In the genomic region with DNA sequence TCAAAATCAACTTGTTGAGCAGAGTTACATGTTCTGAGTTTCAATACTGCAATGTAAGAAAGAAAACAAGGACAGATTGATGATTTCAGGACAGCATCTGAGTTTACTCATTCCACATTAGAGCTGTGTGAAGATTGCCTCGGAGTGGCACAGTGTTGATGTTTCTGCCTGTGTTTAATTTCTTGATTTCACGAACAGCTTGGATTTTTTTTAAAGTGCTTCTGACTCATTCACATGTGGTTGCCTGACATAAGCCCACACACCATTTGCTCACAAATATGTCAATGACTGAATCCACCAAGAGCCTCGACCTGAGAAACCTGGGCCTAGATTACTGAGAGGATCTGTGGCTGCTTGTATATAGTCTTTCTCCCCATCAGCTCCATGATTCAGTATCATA, we compare ENCODE assay signal across 10 cellular contexts.
A peak's percentile ranks its signal among the peaks of the same experiment; 100 is the strongest.
DNase-seq lines count a peak whose midpoint lies in the region; ATAC-seq and TF ChIP-seq lines count a peak whose summit lies in the region.
"Had no signal": no experiment of that assay in that cellular context is flagged by ENCODE, and none has a peak within 500 bp of the region (broad histone marks: within the 10 kb centered on the region; RNA-seq: fewer than 3 reads in every experiment).

No MANE protein-coding gene starts in this region.

- peaks cover 5% of the 10 kb centered on the region for H3K4me1 Mint-ChIP-seq in activated CD4-positive, alpha-beta T cell treated with anti-CD3 and anti-CD28 coated beads for 36 hours

- no peak overlapping the region for H3K4me3 Mint-ChIP-seq in activated CD4-positive, alpha-beta T cell treated with anti-CD3 and anti-CD28 coated beads for 36 hours

- no peaks in the 10 kb centered on the region for H3K36me3 Mint-ChIP-seq in activated CD4-positive, alpha-beta T cell treated with anti-CD3 and anti-CD28 coated beads for 36 hours (ENCODE audit: low read depth)

- ATAC-seq in activated CD4-positive, alpha-beta T cell treated with anti-CD3 and anti-CD28 coated beads for 36 hours: peak; percentile 92
- ATAC-seq in esophagus mucosa: peak; percentile 55
- ATAC-seq in sciatic nerve: peak; percentile 62
- no peak for ATAC-seq in omental fat pad (ENCODE audit: low FRiP score)

- H3K27ac Mint-ChIP-seq in activated CD4-positive, alpha-beta T cell treated with anti-CD3 and anti-CD28 coated beads for 36 hours: no peak overlapping the region

- TF ChIP-seq CTCF in omental fat pad (IDR thresholded peaks at IDR 0.05): no peak

- POLR2A ChIA-PET in activated CD4-positive, alpha-beta T cell treated with anti-CD3 and anti-CD28 coated beads for 36 hours (lab: Charles Lee): interaction anchor here (0.6 to 1.1 kb wide), 2 partner anchors 100 to 279 kb away, joined by 3 read pairs; no protein-coding TSS in a partner anchor

- peaks cover 6% of the 10 kb centered on the region for H3K27me3 Mint-ChIP-seq in activated CD4-positive, alpha-beta T cell treated with anti-CD3 and anti-CD28 coated beads for 36 hours

- no peaks in the 10 kb centered on the region for H3K9me3 Mint-ChIP-seq in activated CD4-positive, alpha-beta T cell treated with anti-CD3 and anti-CD28 coated beads for 36 hours (ENCODE audit: low read depth)

- CTCF ChIA-PET in activated CD4-positive, alpha-beta T cell treated with anti-CD3 and anti-CD28 coated beads for 36 hours (lab: Charles Lee): interaction anchor here (0.6 to 1.0 kb wide), 2 partner anchors 96 to 434 kb away, joined by 3 read pairs; no protein-coding TSS in a partner anchor

- intact Hi-C loops in activated CD4-positive, alpha-beta T cell treated with anti-CD3 and anti-CD28 coated beads for 36 hours (cut with DNase I, micrococcal nuclease): no loop called here
- intact Hi-C loops in sciatic nerve (cut with DNase I): no loop called here

- DNase-seq in activated CD4-positive, alpha-beta T cell treated with anti-CD3 and anti-CD28 coated beads for 36 hours: peak; percentile 29
- DNase-seq in activated CD4-positive, alpha-beta T cell treated with anti-CD3 and anti-CD28 coated beads for 1 hour: no peak
- DNase-seq in NCI-H226: peak; percentile 52
- no peak for DNase-seq in sciatic nerve (ENCODE audit: low spot score)
- DNase-seq in omental fat pad (ENCODE audit: low spot score): no peak
- DNase-seq in activated CD8-positive, alpha-beta memory T cell treated with anti-CD3 and anti-CD28 coated beads, Interleukin-2, amount 50 U/mL, for 4 hours: no peak
- DNase-seq in iPS-NIHi7 (ENCODE audit: extremely low spot score): no peak
- DNase-seq: effector CD8-positive, alpha-beta T cell; NCI-H1048 had no signal

Comparison
In these comparisons a context has a peak if more than half of its experiments do, and no peak if none do; other contexts are left out.
1. DNase-seq: peak in activated CD4-positive, alpha-beta T cell treated with anti-CD3 and anti-CD28 coated beads for 36 hours (single experiment) and NCI-H226 (single experiment); none in activated CD4-positive, alpha-beta T cell treated with anti-CD3 and anti-CD28 coated beads for 1 hour (single experiment), sciatic nerve (single experiment), omental fat pad (single experiment), activated CD8-positive, alpha-beta memory T cell treated with anti-CD3 and anti-CD28 coated beads, Interleukin-2, amount 50 U/mL, for 4 hours (single experiment) and iPS-NIHi7 (single experiment).